20 cellular contexts compared by ENCODE assay signal in genomic region chr9:70625078-70625477, GRCh38.
DNase-seq lines count a peak whose midpoint lies in the region; ATAC-seq and TF ChIP-seq lines count a peak whose summit lies in the region.
"Had no signal": no experiment of that assay in that cellular context is flagged by ENCODE, and none has a peak within 500 bp of the region (broad histone marks: within the 10 kb centered on the region; RNA-seq: fewer than 3 reads in every experiment).

No MANE protein-coding gene starts in this region.

- no peak overlapping the region for H3K27ac ChIP-seq in GM23338 (ENCODE audit: low read depth)
- H3K27ac ChIP-seq in testis, result no peak overlapping the region
- H3K27ac ChIP-seq: SJSA1 had no signal

- intact Hi-C loops in testis (cut with DNase I; ENCODE audit: low total_unique reads), result no loop called here

- no peaks in the 10 kb centered on the region for H3K79me2 ChIP-seq in GM23338 (replicated peaks; ENCODE audit: insufficient read depth)

- DNase-seq in stimulated activated CD4-positive, alpha-beta T cell treated with anti-CD3 and anti-CD28 coated beads, Interleukin-15, amount 100 ng/mL, for 24 hours, result peak; percentile 10
- no peak for DNase-seq in stimulated activated CD4-positive, alpha-beta T cell treated with anti-CD3 and anti-CD28 coated beads, Interleukin-4, amount 100 ng/mL, for 4 hours
- peak; percentile 55 for DNase-seq in GM23338 (ENCODE audit: low spot score)
- DNase-seq in activated naive CD8-positive, alpha-beta T cell treated with anti-CD3 and anti-CD28 coated beads for 36 hours, result peak; percentile 13
- peak; percentile 45 for DNase-seq in testis
- no peak for DNase-seq in HPDE6-E6E7 (ENCODE audit: extremely low spot score)
- no peak for DNase-seq in MV-4-11 (lab: John Stamatoyannopoulos, UW)
- DNase-seq: CD4-positive, CD25-positive, alpha-beta regulatory T cell; DND-41; GOT3; KBM-7; NCI-H1092 treated with DMSO at 0.1 percent for 48 hours; NCI-H146; NCI-H2029; NCI-H345; NCI-H524; OCI-M1 had no signal

- H3K27me3 ChIP-seq in GM23338 (ENCODE audit: insufficient read depth), result no peaks in the 10 kb centered on the region
- no peaks in the 10 kb centered on the region for H3K27me3 ChIP-seq in testis
- H3K27me3 ChIP-seq: SJSA1 had no signal

- 66 to 69% methylated on average over 13 of the region's 13 CpGs for WGBS in testis, 2 donors

- H3K4me3 Mint-ChIP-seq in GM23338, result no peak overlapping the region
- H3K4me3 Mint-ChIP-seq in activated naive CD8-positive, alpha-beta T cell treated with anti-CD3 and anti-CD28 coated beads for 36 hours, result no peak overlapping the region
- H3K4me3 Mint-ChIP-seq: CD4-positive, CD25-positive, alpha-beta regulatory T cell had no signal

- peak; percentile 77 for ATAC-seq in GM23338
- ATAC-seq: HepG2, Right ventricle myocardium inferior had no signal

- H3K36me3 ChIP-seq in GM23338 (ENCODE audit: insufficient read depth) (0 out of 2 replicates have a peak, but pooled peaks cover 7% of the 10 kb centered on the region), testis (ENCODE audit: low read depth, missing control alignments) (no peaks in the 10 kb centered on the region)
- H3K36me3 ChIP-seq: SJSA1 had no signal

- H3K4me3 ChIP-seq in GM23338 (no peak overlapping the region), testis (peak overlapping the region in 1 of 2 donors; percentile 21)
- H3K4me3 ChIP-seq: SJSA1 had no signal

- H3K9me2 ChIP-seq in GM23338 (ENCODE audit: insufficient read depth), result peaks cover 5% of the 10 kb centered on the region; the same call in 1 of the 2 replicates

- no peaks in the 10 kb centered on the region; the same call in 1 of the 2 replicates for H3K4me1 ChIP-seq in GM23338 (ENCODE audit: insufficient read depth)
- no peaks in the 10 kb centered on the region for H3K4me1 ChIP-seq in testis
- H3K4me1 ChIP-seq: SJSA1 had no signal

- no peaks in the 10 kb centered on the region for H4K20me1 ChIP-seq in GM23338 (replicated peaks; ENCODE audit: insufficient read depth)

- TF ChIP-seq CTCF in GM23338 (conservative IDR thresholded peaks at IDR 0.05; ENCODE audit: low read depth in 2 of 2) (no peak), testis (IDR thresholded peaks at IDR 0.05) (no peak)

- H3F3A ChIP-seq in GM23338 (replicated peaks; ENCODE audit: low read depth), result no peaks in the 10 kb centered on the region

- no peak overlapping the region for H3K4me2 ChIP-seq in GM23338

- H2AFZ ChIP-seq in GM23338, result no peak overlapping the region

- peaks cover 2% of the 10 kb centered on the region for H3K27me3 Mint-ChIP-seq in GM23338 (ENCODE audit: insufficient read depth, low read depth, poor library complexity)
- H3K27me3 Mint-ChIP-seq in activated naive CD8-positive, alpha-beta T cell treated with anti-CD3 and anti-CD28 coated beads for 36 hours, result peaks cover 7% of the 10 kb centered on the region

- no peaks in the 10 kb centered on the region for H3K4me1 Mint-ChIP-seq in GM23338
- no peaks in the 10 kb centered on the region for H3K4me1 Mint-ChIP-seq in activated naive CD8-positive, alpha-beta T cell treated with anti-CD3 and anti-CD28 coated beads for 36 hours

- H3K9me3 Mint-ChIP-seq in GM23338, result peaks cover 7% of the 10 kb centered on the region; the same call in 1 of the 3 replicates
- H3K9me3 Mint-ChIP-seq in activated naive CD8-positive, alpha-beta T cell treated with anti-CD3 and anti-CD28 coated beads for 36 hours, result no peaks in the 10 kb centered on the region
- H3K9me3 Mint-ChIP-seq: CD4-positive, CD25-positive, alpha-beta regulatory T cell had no signal

- no peak for TF ChIP-seq POLR2A in testis (IDR thresholded peaks at IDR 0.05)

- no peak overlapping the region for H3K27ac Mint-ChIP-seq in GM23338
- no peak overlapping the region for H3K27ac Mint-ChIP-seq in activated naive CD8-positive, alpha-beta T cell treated with anti-CD3 and anti-CD28 coated beads for 36 hours
- H3K27ac Mint-ChIP-seq: CD4-positive, CD25-positive, alpha-beta regulatory T cell had no signal

- peaks cover 10% of the 10 kb centered on the region; the same call in 2 of the 3 replicates for H3K36me3 Mint-ChIP-seq in GM23338 (ENCODE audit: low read depth)
- no peaks in the 10 kb centered on the region for H3K36me3 Mint-ChIP-seq in activated naive CD8-positive, alpha-beta T cell treated with anti-CD3 and anti-CD28 coated beads for 36 hours
- H3K36me3 Mint-ChIP-seq: CD4-positive, CD25-positive, alpha-beta regulatory T cell had no signal

- H3K9me3 ChIP-seq in testis, result no peaks in the 10 kb centered on the region
- H3K9me3 ChIP-seq: SJSA1 had no signal

TF ChIP-seq in GM23338, 12 proteins besides CTCF, POLR2A, EP300 and RAD21 (continues in another document):
- TF ChIP-seq NANOG (IDR thresholded peaks at IDR 0.05; ENCODE audit: borderline replicate concordance), result no peak
- TF ChIP-seq ZNF331 (CRISPR knock-in tag; IDR thresholded peaks at IDR 0.05; ENCODE audit: low read depth), result no peak
- no peak for TF ChIP-seq POLR2AphosphoS5 (IDR thresholded peaks at IDR 0.05; ENCODE audit: low read depth)
- TF ChIP-seq, protein P1, sequence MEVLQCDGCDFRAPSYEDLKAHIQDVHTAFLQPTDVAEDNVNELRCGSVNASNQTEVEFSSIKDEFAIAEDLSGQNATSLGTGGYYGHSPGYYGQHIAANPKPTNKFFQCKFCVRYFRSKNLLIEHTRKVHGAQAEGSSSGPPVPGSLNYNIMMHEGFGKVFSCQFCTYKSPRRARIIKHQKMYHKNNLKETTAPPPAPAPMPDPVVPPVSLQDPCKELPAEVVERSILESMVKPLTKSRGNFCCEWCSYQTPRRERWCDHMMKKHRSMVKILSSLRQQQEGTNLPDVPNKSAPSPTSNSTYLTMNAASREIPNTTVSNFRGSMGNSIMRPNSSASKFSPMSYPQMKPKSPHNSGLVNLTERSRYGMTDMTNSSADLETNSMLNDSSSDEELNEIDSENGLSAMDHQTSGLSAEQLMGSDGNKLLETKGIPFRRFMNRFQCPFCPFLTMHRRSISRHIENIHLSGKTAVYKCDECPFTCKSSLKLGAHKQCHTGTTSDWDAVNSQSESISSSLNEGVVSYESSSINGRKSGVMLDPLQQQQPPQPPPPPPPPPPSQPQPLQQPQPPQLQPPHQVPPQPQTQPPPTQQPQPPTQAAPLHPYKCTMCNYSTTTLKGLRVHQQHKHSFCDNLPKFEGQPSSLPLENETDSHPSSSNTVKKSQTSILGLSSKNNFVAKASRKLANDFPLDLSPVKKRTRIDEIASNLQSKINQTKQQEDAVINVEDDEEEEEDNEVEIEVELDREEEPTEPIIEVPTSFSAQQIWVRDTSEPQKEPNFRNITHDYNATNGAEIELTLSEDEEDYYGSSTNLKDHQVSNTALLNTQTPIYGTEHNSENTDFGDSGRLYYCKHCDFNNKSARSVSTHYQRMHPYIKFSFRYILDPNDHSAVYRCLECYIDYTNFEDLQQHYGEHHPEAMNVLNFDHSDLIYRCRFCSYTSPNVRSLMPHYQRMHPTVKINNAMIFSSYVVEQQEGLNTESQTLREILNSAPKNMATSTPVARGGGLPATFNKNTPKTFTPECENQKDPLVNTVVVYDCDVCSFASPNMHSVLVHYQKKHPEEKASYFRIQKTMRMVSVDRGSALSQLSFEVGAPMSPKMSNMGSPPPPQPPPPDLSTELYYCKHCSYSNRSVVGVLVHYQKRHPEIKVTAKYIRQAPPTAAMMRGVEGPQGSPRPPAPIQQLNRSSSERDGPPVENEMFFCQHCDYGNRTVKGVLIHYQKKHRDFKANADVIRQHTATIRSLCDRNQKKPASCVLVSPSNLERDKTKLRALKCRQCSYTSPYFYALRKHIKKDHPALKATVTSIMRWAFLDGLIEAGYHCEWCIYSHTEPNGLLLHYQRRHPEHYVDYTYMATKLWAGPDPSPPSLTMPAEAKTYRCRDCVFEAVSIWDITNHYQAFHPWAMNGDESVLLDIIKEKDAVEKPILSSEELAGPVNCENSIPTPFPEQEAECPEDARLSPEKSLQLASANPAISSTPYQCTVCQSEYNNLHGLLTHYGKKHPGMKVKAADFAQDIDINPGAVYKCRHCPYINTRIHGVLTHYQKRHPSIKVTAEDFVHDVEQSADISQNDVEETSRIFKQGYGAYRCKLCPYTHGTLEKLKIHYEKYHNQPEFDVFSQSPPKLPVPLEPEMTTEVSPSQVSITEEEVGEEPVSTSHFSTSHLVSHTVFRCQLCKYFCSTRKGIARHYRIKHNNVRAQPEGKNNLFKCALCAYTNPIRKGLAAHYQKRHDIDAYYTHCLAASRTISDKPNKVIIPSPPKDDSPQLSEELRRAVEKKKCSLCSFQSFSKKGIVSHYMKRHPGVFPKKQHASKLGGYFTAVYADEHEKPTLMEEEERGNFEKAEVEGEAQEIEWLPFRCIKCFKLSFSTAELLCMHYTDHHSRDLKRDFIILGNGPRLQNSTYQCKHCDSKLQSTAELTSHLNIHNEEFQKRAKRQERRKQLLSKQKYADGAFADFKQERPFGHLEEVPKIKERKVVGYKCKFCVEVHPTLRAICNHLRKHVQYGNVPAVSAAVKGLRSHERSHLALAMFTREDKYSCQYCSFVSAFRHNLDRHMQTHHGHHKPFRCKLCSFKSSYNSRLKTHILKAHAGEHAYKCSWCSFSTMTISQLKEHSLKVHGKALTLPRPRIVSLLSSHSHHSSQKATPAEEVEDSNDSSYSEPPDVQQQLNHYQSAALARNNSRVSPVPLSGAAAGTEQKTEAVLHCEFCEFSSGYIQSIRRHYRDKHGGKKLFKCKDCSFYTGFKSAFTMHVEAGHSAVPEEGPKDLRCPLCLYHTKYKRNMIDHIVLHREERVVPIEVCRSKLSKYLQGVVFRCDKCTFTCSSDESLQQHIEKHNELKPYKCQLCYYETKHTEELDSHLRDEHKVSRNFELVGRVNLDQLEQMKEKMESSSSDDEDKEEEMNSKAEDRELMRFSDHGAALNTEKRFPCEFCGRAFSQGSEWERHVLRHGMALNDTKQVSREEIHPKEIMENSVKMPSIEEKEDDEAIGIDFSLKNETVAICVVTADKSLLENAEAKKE (CRISPR knock-in tag; IDR thresholded peaks at IDR 0.05), result no peak
- no peak for TF ChIP-seq STAT1 (IDR thresholded peaks at IDR 0.05; ENCODE audit: unreplicated experiment)

Comparison
In these comparisons a context has a peak if more than half of its experiments do, and no peak if none do; other contexts are left out.
1. DNase-seq: peak in stimulated activated CD4-positive, alpha-beta T cell treated with anti-CD3 and anti-CD28 coated beads, Interleukin-15, amount 100 ng/mL, for 24 hours (single experiment), GM23338 (single experiment), activated naive CD8-positive, alpha-beta T cell treated with anti-CD3 and anti-CD28 coated beads for 36 hours (single experiment) and testis (single experiment); none in stimulated activated CD4-positive, alpha-beta T cell treated with anti-CD3 and anti-CD28 coated beads, Interleukin-4, amount 100 ng/mL, for 4 hours (0 of 2), HPDE6-E6E7 (single experiment) and MV-4-11 (single experiment).